Comparison of ENCODE assay signal across 8 cellular contexts in genomic region chrX:16882702-16883486, GRCh38. TPM values are rescaled to one million over a fixed set of nuclear protein-coding genes. Genes with fewer than 3 reads are reported as not detected.
A peak's percentile ranks its signal among the peaks of the same experiment; 100 is the strongest.
DNase-seq lines count a peak whose midpoint lies in the region; ATAC-seq, FAIRE-seq and TF ChIP-seq lines count a peak whose summit lies in the region.

No MANE protein-coding gene starts in this region.

- peak; percentile 72 for TF ChIP-seq CTCF in A549 (IDR thresholded peaks at IDR 0.05)

- WGBS in A549 (ENCODE audit: missing lambda C conversion rate), result under 1% methylated on average over 15 of the region's 27 CpGs

- H3K4me1 ChIP-seq in A549, result no peaks in the 10 kb centered on the region

- H3K4me2 ChIP-seq in A549, result peak overlapping the region; percentile 87

- CTCF ChIA-PET in A549 (lab: Yijun Ruan, JAX), result interaction anchor here (0.7 to 9.2 kb wide), 44 partner anchors 9 to 1353 kb away, joined by 3 to 161 read pairs (median 4); partner anchors contain the start of gene RBBP7

- peak; percentile 53 to 57; a peak in 4 of 5 replicates for TF ChIP-seq RAD21 in A549 (conservative IDR thresholded peaks at IDR 0.05 in 1 of 2, IDR thresholded peaks at IDR 0.05 in 1 of 2)

- no peaks in the 10 kb centered on the region for H3K9me3 ChIP-seq in A549

- peak; percentile 18; the same call in 1 of the 2 replicates for TF ChIP-seq POLR2A in A549 (IDR thresholded peaks at IDR 0.05; ENCODE audit: low read length)

- POLR2A ChIA-PET in A549 (lab: Yijun Ruan, JAX), result interaction anchor here (0.7 to 2.7 kb wide), 5 partner anchors 10 to 164 kb away, joined by 3 to 22 read pairs (median 6); partner anchors contain the start of gene RBBP7

- FAIRE-seq in A549 (lab: Jason Lieb, UNC), result peak; percentile 97

- H3K27ac ChIP-seq in A549 (peak overlapping the region; percentile 73 to 86), cingulate gyrus (ENCODE audit: low read depth, low read length) (peak overlapping the region; percentile 65)

- H3K4me3 ChIP-seq in A549, result peak overlapping the region; percentile 50

- ATAC-seq in A549 (peak; percentile 95 to 98), GM18519 (IDR thresholded peaks at IDR 0.05; ENCODE audit: low FRiP score, unreplicated experiment) (peak; percentile 45), HG03175 (IDR thresholded peaks at IDR 0.05; ENCODE audit: unreplicated experiment) (peak; percentile 56)

- no peak for TF ChIP-seq EP300 in A549 (IDR thresholded peaks at IDR 0.05)

- DNase-seq in A549 (ENCODE audit: low read depth in 1 of 2, low spot score in 1 of 2), result peak; percentile 74
- peak; percentile 31 for DNase-seq in NCI-H446 treated with DMSO at 0.1 percent for 48 hours (lab: John Stamatoyannopoulos, UW)
- peak; percentile 48 to 57 for DNase-seq in activated CD4-positive, alpha-beta T cell treated with anti-CD3 and anti-CD28 coated beads for 24 hours (ENCODE audit: low read depth in 2 of 2)
- peak; percentile 68 for DNase-seq in kidney tubule cell (ENCODE audit: low spot score)
- DNase-seq in stimulated activated CD4-positive, alpha-beta T cell treated with anti-CD3 and anti-CD28 coated beads, Interleukin-15, amount 100 ng/mL, for 48 hours (ENCODE audit: low read depth in 2 of 2), result peak; percentile 43 to 65

TF ChIP-seq in A549, 52 proteins besides CTCF, POLR2A, EP300 and RAD21:
- TF ChIP-seq SMC3 (IDR thresholded peaks at IDR 0.05), result peak; percentile 70
- TF ChIP-seq MAFK (IDR thresholded peaks at IDR 0.05; ENCODE audit: partially characterized antibody), result peak; percentile 83
- TF ChIP-seq RCOR1 (IDR thresholded peaks at IDR 0.05; ENCODE audit: low read depth, low read length), result no peak
- no peak for TF ChIP-seq CEBPB (IDR thresholded peaks at IDR 0.05)
- TF ChIP-seq ESRRA (IDR thresholded peaks at IDR 0.05; ENCODE audit: borderline replicate concordance, low read length), result no peak
TF ChIP-seq in A549: peak in this region for 2.

RNA-seq across cellular contexts. Expression of gene RBBP7, which starts 12.7 kb away (rescaled TPM):
- polyA plus RNA-seq in A549 (2011; rRNA removed) (301 and 311 TPM in 2 replicates), A549 (2017; fragmentation: RNase III; extraction: RNeasy Plus Mini Kit Qiagen cat#74134 plus additional on column Dnase treatment) (222 to 232 TPM (median 232 TPM) in 3 replicates)
- polyA plus RNA-seq in A549 (2012; cell fraction: cytosol; rRNA removed), result 172 and 177 TPM in 2 replicates
- 95.5 and 159 TPM in 2 replicates for polyA plus RNA-seq in A549 (2012; cell fraction: nucleus; rRNA removed)
- polyA minus RNA-seq in A549 (2011; rRNA and poly(A)+ RNA removed), result 133 TPM in 2 replicates

Comparison
In these comparisons a context has a peak if more than half of its experiments do, and no peak if none do; other contexts are left out.
1. Peak in every context shown above with its lines: DNase-seq, ATAC-seq, H3K4me3 ChIP-seq and H3K27ac ChIP-seq.
2. ATAC-seq: peak in every context shown above with its lines; median percentile 96 in A549; 56 in HG03175; 45 in GM18519.